8 cellular contexts compared by ENCODE assay signal in genomic region chrX:24024819-24025740, GRCh38. TPM values are rescaled to one million over a fixed set of nuclear protein-coding genes. Genes with fewer than 3 reads are reported as not detected.
DNase-seq lines count a peak whose midpoint lies in the region; ATAC-seq lines count a peak whose summit lies in the region.

No MANE protein-coding gene starts in this region.

- H3K27ac Mint-ChIP-seq in CD4-positive, alpha-beta memory T cell = peak overlapping the region in 5 of 7 donors; percentile 59 to 92 (median 75)
- H3K27ac Mint-ChIP-seq in activated CD4-positive, alpha-beta memory T cell treated with anti-CD3 and anti-CD28 coated beads, Interleukin-2, amount 10 ng/mL, durations not matched to agents 7 days and 5 days = peak overlapping the region; percentile 87

- ATAC-seq in GM19397 (IDR thresholded peaks at IDR 0.05; ENCODE audit: unreplicated experiment) = peak; percentile 89
- ATAC-seq in HG03558 (IDR thresholded peaks at IDR 0.05; ENCODE audit: extremely low read depth, unreplicated experiment) = peak; percentile 53

- H3K9me3 ChIP-seq in CD4-positive, alpha-beta memory T cell (ENCODE audit: control insufficient read depth in 1 of 2, low read length in 2 of 2) = no peaks in the 10 kb centered on the region

- peaks cover 29% of the 10 kb centered on the region for H3K4me1 ChIP-seq in CD4-positive, alpha-beta memory T cell (ENCODE audit: insufficient read depth, low read length)

- H3K4me3 ChIP-seq in CD4-positive, alpha-beta memory T cell (ENCODE audit: low read length in 2 of 2) = peak overlapping the region; percentile 61 to 62

- POLR2A ChIA-PET in CD4-positive, alpha-beta memory T cell (lab: Charles Lee; ENCODE audit: partially characterized antibody) = interaction anchor here (0.6 to 5.1 kb wide), 10 partner anchors 29 to 282 kb away, joined by 3 to 76 read pairs (median 6); partner anchors contain the start of genes ACOT9, APOO, CXorf58 and EIF2S3
- POLR2A ChIA-PET in activated CD4-positive, alpha-beta memory T cell treated with anti-CD3 and anti-CD28 coated beads, Interleukin-2, amount 10 ng/mL, durations not matched to agents 7 days and 5 days (lab: Charles Lee) = interaction anchor here (0.7 to 5.7 kb wide), 15 partner anchors 8 to 358 kb away, joined by 3 to 86 read pairs (median 5); partner anchors contain the start of genes ACOT9, APOO, CXorf58 and EIF2S3

- H3K27me3 ChIP-seq in CD4-positive, alpha-beta memory T cell (ENCODE audit: insufficient read depth, low read length) = no peaks in the 10 kb centered on the region

- H3K4me3 Mint-ChIP-seq in CD4-positive, alpha-beta memory T cell = peak overlapping the region; percentile 62 to 94 (median 88)
- H3K4me3 Mint-ChIP-seq in activated CD4-positive, alpha-beta memory T cell treated with anti-CD3 and anti-CD28 coated beads, Interleukin-2, amount 10 ng/mL, durations not matched to agents 7 days and 5 days = peak overlapping the region; percentile 88

- peak; percentile 77 to 82 (median 80) for DNase-seq in CD4-positive, alpha-beta memory T cell
- DNase-seq in NCI-H774 (lab: John Stamatoyannopoulos, UW) (peak; percentile 87), ecto neural progenitor cell (ENCODE audit: low spot score) (peak; percentile 93), lung microvascular endothelial cell (ENCODE audit: low read depth in 2 of 2) (peak; percentile 89 to 95)
- peak; percentile 86 for DNase-seq in activated CD4-positive, alpha-beta memory T cell treated with anti-CD3 and anti-CD28 coated beads, Interleukin-2, amount 10 ng/mL, durations not matched to agents 7 days and 5 days
- peak; percentile 59 to 78 (median 64) for DNase-seq in stimulated activated CD4-positive, alpha-beta T cell treated with anti-CD3 and anti-CD28 coated beads, TNF-alpha, amount 100 ng/mL, for 24 hours (ENCODE audit: low read depth in 3 of 3)

- no peaks in the 10 kb centered on the region for H3K36me3 ChIP-seq in CD4-positive, alpha-beta memory T cell (ENCODE audit: insufficient read depth, low read length)

- no peaks in the 10 kb centered on the region for H3K27me3 Mint-ChIP-seq in CD4-positive, alpha-beta memory T cell
- H3K27me3 Mint-ChIP-seq in activated CD4-positive, alpha-beta memory T cell treated with anti-CD3 and anti-CD28 coated beads, Interleukin-2, amount 10 ng/mL, durations not matched to agents 7 days and 5 days = no peaks in the 10 kb centered on the region

- peaks cover 14 to 29% (median 22%) of the 10 kb centered on the region in 4 donors for H3K4me1 Mint-ChIP-seq in CD4-positive, alpha-beta memory T cell
- H3K4me1 Mint-ChIP-seq in activated CD4-positive, alpha-beta memory T cell treated with anti-CD3 and anti-CD28 coated beads, Interleukin-2, amount 10 ng/mL, durations not matched to agents 7 days and 5 days = peaks cover 27% of the 10 kb centered on the region

- CTCF ChIA-PET in CD4-positive, alpha-beta memory T cell (lab: Charles Lee; ENCODE audit: partially characterized antibody) = interaction anchor here (0.8 to 5.1 kb wide), 10 partner anchors 9 to 328 kb away, joined by 3 to 48 read pairs (median 6); partner anchors contain the start of gene EIF2S3
- CTCF ChIA-PET in activated CD4-positive, alpha-beta memory T cell treated with anti-CD3 and anti-CD28 coated beads, Interleukin-2, amount 10 ng/mL, durations not matched to agents 7 days and 5 days (lab: Charles Lee) = interaction anchor here (0.5 to 5.9 kb wide), 9 partner anchors 8 to 241 kb away, joined by 3 to 70 read pairs (median 4); partner anchors contain the start of genes APOO, CXorf58 and EIF2S3

- peak overlapping the region; percentile 75 for H3K27ac ChIP-seq in CD4-positive, alpha-beta memory T cell (ENCODE audit: low read depth, low read length)

- intact Hi-C loops in CD4-positive, alpha-beta memory T cell (cut with micrococcal nuclease) = loop anchor here (1.0 kb wide), 3 partner anchors 29 to 117 kb away; partner anchors contain the start of genes CXorf58 and EIF2S3

- H3K9me3 Mint-ChIP-seq in CD4-positive, alpha-beta memory T cell = peaks cover 0 to 4% (median 0%) of the 10 kb centered on the region in 8 donors
- H3K9me3 Mint-ChIP-seq in activated CD4-positive, alpha-beta memory T cell treated with anti-CD3 and anti-CD28 coated beads, Interleukin-2, amount 10 ng/mL, durations not matched to agents 7 days and 5 days = no peaks in the 10 kb centered on the region

- peaks cover 4 to 8% of the 10 kb centered on the region in 2 donors for H3K36me3 Mint-ChIP-seq in CD4-positive, alpha-beta memory T cell
- H3K36me3 Mint-ChIP-seq in activated CD4-positive, alpha-beta memory T cell treated with anti-CD3 and anti-CD28 coated beads, Interleukin-2, amount 10 ng/mL, durations not matched to agents 7 days and 5 days (ENCODE audit: low read depth) = peaks cover 19% of the 10 kb centered on the region

RNA-seq across cellular contexts. Expression of gene KLHL15, which starts 1.9 kb away (rescaled TPM):
- total RNA-seq in CD4-positive, alpha-beta memory T cell = 1 to 10 TPM; 7.3 to 7.9 TPM
- 1 to 10 TPM; 1.3 to 1.5 TPM for polyA plus RNA-seq in CD4-positive, alpha-beta memory T cell
- total RNA-seq in activated CD4-positive, alpha-beta memory T cell treated with anti-CD3 and anti-CD28 coated beads, Interleukin-2, amount 10 ng/mL, durations not matched to agents 7 days and 5 days = 1 to 10 TPM; 9.3 TPM
- 5.0 and 7.1 TPM in 2 replicates for total RNA-seq in lung microvascular endothelial cell

RNA-seq across cellular contexts. Expression of gene EIF2S3, which starts 29.7 kb away (rescaled TPM):
- 100 to 1,000 TPM; 218 to 221 TPM for total RNA-seq in CD4-positive, alpha-beta memory T cell
- polyA plus RNA-seq in CD4-positive, alpha-beta memory T cell = 100 to 1,000 TPM; 117 to 120 TPM
- 100 to 1,000 TPM; 172 to 179 TPM for total RNA-seq in activated CD4-positive, alpha-beta memory T cell treated with anti-CD3 and anti-CD28 coated beads, Interleukin-2, amount 10 ng/mL, durations not matched to agents 7 days and 5 days
- 155 and 228 TPM in 2 replicates for total RNA-seq in lung microvascular endothelial cell

Comparison
In these comparisons a context has a peak if more than half of its experiments do, and no peak if none do; other contexts are left out.
1. Peak in every context shown above with its lines: DNase-seq, ATAC-seq, H3K4me3 ChIP-seq and H3K27ac ChIP-seq.